1 cellular context compared by ENCODE assay signal in the genomic region with DNA sequence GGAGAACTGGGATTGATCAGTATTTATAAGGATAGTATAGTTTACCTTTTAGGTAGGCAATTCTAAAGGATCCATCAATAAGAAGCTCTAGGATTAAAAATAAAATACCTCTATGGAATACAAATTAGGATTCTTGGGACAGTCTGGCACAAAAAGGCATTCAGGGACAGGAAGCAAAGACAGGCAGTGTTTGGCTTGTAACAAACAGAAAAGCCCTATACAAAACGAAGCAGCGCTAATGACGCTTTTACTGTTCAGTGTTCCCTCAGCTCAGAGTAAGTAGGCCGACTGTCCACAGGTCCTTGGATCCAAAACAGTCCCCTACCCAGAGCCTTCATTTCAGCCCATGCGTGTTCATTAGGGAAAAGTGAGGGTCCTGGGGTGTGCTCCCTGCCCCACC.
TF ChIP-seq lines count a peak whose summit lies in the region.

No MANE protein-coding gene starts in this region.

TF ChIP-seq in GM12878, 131 proteins besides CTCF, POLR2A, EP300 and RAD21 (continued from another document):
- TF ChIP-seq, protein P1, sequence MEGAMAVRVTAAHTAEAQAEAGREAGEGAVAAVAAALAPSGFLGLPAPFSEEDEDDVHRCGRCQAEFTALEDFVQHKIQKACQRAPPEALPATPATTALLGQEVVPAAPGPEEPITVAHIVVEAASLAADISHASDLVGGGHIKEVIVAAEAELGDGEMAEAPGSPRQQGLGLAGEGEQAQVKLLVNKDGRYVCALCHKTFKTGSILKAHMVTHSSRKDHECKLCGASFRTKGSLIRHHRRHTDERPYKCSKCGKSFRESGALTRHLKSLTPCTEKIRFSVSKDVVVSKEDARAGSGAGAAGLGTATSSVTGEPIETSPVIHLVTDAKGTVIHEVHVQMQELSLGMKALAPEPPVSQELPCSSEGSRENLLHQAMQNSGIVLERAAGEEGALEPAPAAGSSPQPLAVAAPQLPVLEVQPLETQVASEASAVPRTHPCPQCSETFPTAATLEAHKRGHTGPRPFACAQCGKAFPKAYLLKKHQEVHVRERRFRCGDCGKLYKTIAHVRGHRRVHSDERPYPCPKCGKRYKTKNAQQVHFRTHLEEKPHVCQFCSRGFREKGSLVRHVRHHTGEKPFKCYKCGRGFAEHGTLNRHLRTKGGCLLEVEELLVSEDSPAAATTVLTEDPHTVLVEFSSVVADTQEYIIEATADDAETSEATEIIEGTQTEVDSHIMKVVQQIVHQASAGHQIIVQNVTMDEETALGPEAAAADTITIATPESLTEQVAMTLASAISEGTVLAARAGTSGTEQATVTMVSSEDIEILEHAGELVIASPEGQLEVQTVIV (IDR thresholded peaks at IDR 0.05; ENCODE audit: borderline replicate concordance, partially characterized antibody): no peak
- TF ChIP-seq MAX (IDR thresholded peaks at IDR 0.05; ENCODE audit: low read depth, low read length) (no peak), ESRRA (IDR thresholded peaks at IDR 0.05; ENCODE audit: low read length) (no peak), ZNF274 (IDR thresholded peaks at IDR 0.05; ENCODE audit: insufficient read depth, insufficient read length) (no peak), MXI1 (IDR thresholded peaks at IDR 0.05; ENCODE audit: low read depth, low read length) (no peak)
- TF ChIP-seq, protein P2, sequence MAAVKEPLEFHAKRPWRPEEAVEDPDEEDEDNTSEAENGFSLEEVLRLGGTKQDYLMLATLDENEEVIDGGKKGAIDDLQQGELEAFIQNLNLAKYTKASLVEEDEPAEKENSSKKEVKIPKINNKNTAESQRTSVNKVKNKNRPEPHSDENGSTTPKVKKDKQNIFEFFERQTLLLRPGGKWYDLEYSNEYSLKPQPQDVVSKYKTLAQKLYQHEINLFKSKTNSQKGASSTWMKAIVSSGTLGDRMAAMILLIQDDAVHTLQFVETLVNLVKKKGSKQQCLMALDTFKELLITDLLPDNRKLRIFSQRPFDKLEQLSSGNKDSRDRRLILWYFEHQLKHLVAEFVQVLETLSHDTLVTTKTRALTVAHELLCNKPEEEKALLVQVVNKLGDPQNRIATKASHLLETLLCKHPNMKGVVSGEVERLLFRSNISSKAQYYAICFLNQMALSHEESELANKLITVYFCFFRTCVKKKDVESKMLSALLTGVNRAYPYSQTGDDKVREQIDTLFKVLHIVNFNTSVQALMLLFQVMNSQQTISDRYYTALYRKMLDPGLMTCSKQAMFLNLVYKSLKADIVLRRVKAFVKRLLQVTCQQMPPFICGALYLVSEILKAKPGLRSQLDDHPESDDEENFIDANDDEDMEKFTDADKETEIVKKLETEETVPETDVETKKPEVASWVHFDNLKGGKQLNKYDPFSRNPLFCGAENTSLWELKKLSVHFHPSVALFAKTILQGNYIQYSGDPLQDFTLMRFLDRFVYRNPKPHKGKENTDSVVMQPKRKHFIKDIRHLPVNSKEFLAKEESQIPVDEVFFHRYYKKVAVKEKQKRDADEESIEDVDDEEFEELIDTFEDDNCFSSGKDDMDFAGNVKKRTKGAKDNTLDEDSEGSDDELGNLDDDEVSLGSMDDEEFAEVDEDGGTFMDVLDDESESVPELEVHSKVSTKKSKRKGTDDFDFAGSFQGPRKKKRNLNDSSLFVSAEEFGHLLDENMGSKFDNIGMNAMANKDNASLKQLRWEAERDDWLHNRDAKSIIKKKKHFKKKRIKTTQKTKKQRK (IDR thresholded peaks at IDR 0.05; ENCODE audit: low read depth, low read length): no peak
